ENCODE assay signal across 7 cellular contexts in the genomic region with DNA sequence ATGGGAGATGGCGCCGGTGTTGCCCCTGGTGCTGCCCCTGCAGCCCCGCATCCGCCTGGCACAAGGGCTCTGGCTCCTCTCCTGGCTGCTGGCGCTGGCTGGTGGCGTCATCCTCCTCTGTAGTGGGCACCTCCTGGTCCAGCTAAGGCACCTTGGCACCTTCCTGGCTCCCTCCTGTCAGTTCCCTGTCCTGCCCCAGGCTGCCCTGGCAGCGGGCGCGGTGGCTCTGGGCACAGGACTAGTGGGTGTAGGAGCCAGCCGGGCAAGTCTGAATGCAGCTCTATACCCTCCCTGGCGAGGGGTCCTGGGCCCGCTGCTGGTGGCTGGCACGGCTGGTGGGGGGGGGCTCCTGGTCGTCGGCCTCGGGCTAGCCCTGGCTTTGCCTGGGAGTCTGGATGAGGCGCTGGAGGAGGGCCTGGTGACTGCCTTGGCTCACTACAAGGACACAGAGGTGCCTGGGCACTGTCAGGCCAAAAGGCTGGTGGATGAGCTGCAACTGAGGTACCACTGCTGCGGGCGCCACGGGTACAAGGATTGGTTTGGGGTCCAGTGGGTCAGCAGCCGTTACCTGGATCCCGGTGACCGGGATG. TPM values are rescaled to one million over a fixed set of nuclear protein-coding genes. Genes with fewer than 3 reads are reported as not detected.
DNase-seq lines count a peak whose midpoint lies in the region; ATAC-seq and TF ChIP-seq lines count a peak whose summit lies in the region.

No MANE protein-coding gene starts in this region.

- peaks cover 11% of the 10 kb centered on the region for H4K20me1 ChIP-seq in IMR-90 (ENCODE audit: insufficient read depth, low read length)

- DNase-seq in IMR-90: no peak
- DNase-seq in islet precursor cell: peak; percentile 56
- DNase-seq in NCI-H187 (lab: John Stamatoyannopoulos, UW): no peak
- DNase-seq in HuH-7.5 (ENCODE audit: low spot score): no peak

- no peaks in the 10 kb centered on the region for H3K9me3 ChIP-seq in IMR-90 (ENCODE audit: control insufficient read depth, insufficient read depth, low read length)
- no peaks in the 10 kb centered on the region for H3K9me3 ChIP-seq in subcutaneous abdominal adipose tissue (ENCODE audit: control insufficient read depth in 5 of 5, low read length in 5 of 5)

- H3K14ac ChIP-seq in IMR-90 (replicated peaks; ENCODE audit: low read depth, low read length): no peak overlapping the region

- peak overlapping the region; percentile 56; the same call in 1 of the 2 replicates for H4K91ac ChIP-seq in IMR-90 (ENCODE audit: insufficient read depth, low read depth, low read length)

- peak overlapping the region; percentile 60 for H2BK5ac ChIP-seq in IMR-90 (ENCODE audit: low read depth, low read length, poor library complexity, severe bottlenecking)

- peak overlapping the region; percentile 14; the same call in 1 of the 2 replicates for H3K4me3 ChIP-seq in IMR-90 (ENCODE audit: insufficient read depth, low read depth, low read length)
- H3K4me3 ChIP-seq in subcutaneous abdominal adipose tissue (ENCODE audit: low read depth in 1 of 5, low read length in 5 of 5): peak overlapping the region in 4 of 5 donors; percentile 19 to 87 (median 50)

- H2AK5ac ChIP-seq in IMR-90 (ENCODE audit: low read depth, low read length): peak overlapping the region; percentile 83; the same call in 1 of the 2 replicates

- H3K18ac ChIP-seq in IMR-90 (ENCODE audit: low read depth, low read length): no peak overlapping the region

- no peak overlapping the region; the same call in 2 of the 3 replicates for H2BK15ac ChIP-seq in IMR-90 (ENCODE audit: low read depth, low read length)

- peaks cover 44% of the 10 kb centered on the region for H3K4me1 Mint-ChIP-seq in activated naive CD8-positive, alpha-beta T cell (ENCODE audit: low read depth)

- H3K56ac ChIP-seq in IMR-90 (ENCODE audit: extremely low read depth, insufficient read depth, low read length): no peak overlapping the region

- H3K9me3 Mint-ChIP-seq in activated naive CD8-positive, alpha-beta T cell (ENCODE audit: low read depth): no peaks in the 10 kb centered on the region

- in situ Hi-C loops in IMR-90 (cut with MboI; ENCODE audit: low sequenced_read_pairs): no loop called here

- H2AK9ac ChIP-seq in IMR-90 (replicated peaks; ENCODE audit: low read depth, low read length, poor library complexity): peak overlapping the region; percentile 87

- no TSS peak for BruUV-seq in IMR-90 (replicated peaks; lab: Mats Ljungman, UMichigan)

- H3K27ac ChIP-seq in IMR-90 (ENCODE audit: insufficient read depth, low read length) (peak overlapping the region; percentile 70), subcutaneous abdominal adipose tissue (ENCODE audit: low read depth, low read length) (peak overlapping the region; percentile 93)

- POLR2A ChIA-PET in IMR-90 (lab: Charles Lee; ENCODE audit: unreplicated experiment): no interaction called here

- H2AFZ ChIP-seq in IMR-90 (replicated peaks; ENCODE audit: low read length, poor library complexity): peak overlapping the region; percentile 92

- peak overlapping the region; percentile 58 for H3K4me3 Mint-ChIP-seq in activated naive CD8-positive, alpha-beta T cell

- no peak for TF ChIP-seq RAD21 in IMR-90 (IDR thresholded peaks at IDR 0.05; ENCODE audit: low read length)

- H2BK20ac ChIP-seq in IMR-90 (ENCODE audit: low read depth, low read length): no peak overlapping the region

- H3K4me1 ChIP-seq in IMR-90 (ENCODE audit: control insufficient read depth, insufficient read depth, low read length) (peaks cover 10% of the 10 kb centered on the region), subcutaneous abdominal adipose tissue (ENCODE audit: control insufficient read depth in 5 of 5, insufficient read depth in 5 of 5, low read length in 5 of 5) (peaks cover 5 to 36% (median 27%) of the 10 kb centered on the region in 5 donors)

- no peak overlapping the region; the same call in 1 of the 2 replicates for H2BK120ac ChIP-seq in IMR-90 (ENCODE audit: low read depth, low read length)

- H3K36me3 ChIP-seq in IMR-90 (ENCODE audit: control insufficient read depth, insufficient read depth, low read length) (peaks cover 30% of the 10 kb centered on the region), subcutaneous abdominal adipose tissue (ENCODE audit: control insufficient read depth in 5 of 5, insufficient read depth in 5 of 5, low read length in 5 of 5) (peaks cover 0 to 47% (median 35%) of the 10 kb centered on the region in 5 donors)

- no peak overlapping the region for H3K23ac ChIP-seq in IMR-90 (ENCODE audit: low read depth, low read length)

- no peaks in the 10 kb centered on the region for H3K27me3 ChIP-seq in IMR-90 (ENCODE audit: control insufficient read depth, insufficient read depth, low read length)
- no peaks in the 10 kb centered on the region for H3K27me3 ChIP-seq in subcutaneous abdominal adipose tissue (ENCODE audit: control insufficient read depth in 5 of 5, insufficient read depth in 4 of 5, low read length in 5 of 5)

- TF ChIP-seq POLR2A in IMR-90 (IDR thresholded peaks at IDR 0.05; ENCODE audit: low read depth, low read length): no peak

- intact Hi-C loops in IMR-90 (cut with micrococcal nuclease): loop anchor here (5.0 kb wide), 1 partner anchor 249 kb away; no protein-coding TSS in a partner anchor

- no peaks in the 10 kb centered on the region for H3K27me3 Mint-ChIP-seq in activated naive CD8-positive, alpha-beta T cell

- H3K79me1 ChIP-seq in IMR-90 (ENCODE audit: low read depth in 1 of 2, low read length in 2 of 2): peaks cover 16 to 21% of the 10 kb centered on the region in 2 experiments

- H4K5ac ChIP-seq in IMR-90 (ENCODE audit: low read depth, low read length): peak overlapping the region; percentile 66

- H4K8ac ChIP-seq in IMR-90 (ENCODE audit: low read depth in 2 of 2, low read length in 2 of 2): peak overlapping the region in 1 of 2 experiments; percentile 88; a peak in 2 of 4 replicates

- no peaks in the 10 kb centered on the region for H3K9me1 ChIP-seq in IMR-90 (ENCODE audit: insufficient read depth, low read length)

- H3K9ac ChIP-seq in IMR-90 (ENCODE audit: low read depth, low read length) (no peak overlapping the region), subcutaneous abdominal adipose tissue (ENCODE audit: low read length in 5 of 5) (peak overlapping the region in 4 of 5 donors; percentile 42 to 90 (median 64))

- peak overlapping the region; percentile 64 for H3K4ac ChIP-seq in IMR-90 (ENCODE audit: low read depth, low read length)

- no peak for ATAC-seq in IMR-90 (ENCODE audit: low read depth)
- ATAC-seq in GM21576 (IDR thresholded peaks at IDR 0.05; ENCODE audit: unreplicated experiment): no peak

- 60% methylated on average over 9 of the region's 23 CpGs; no CpG with 5 or more reads in 1 of the 2 experiments for WGBS in IMR-90 (ENCODE audit: extremely low coverage in 2 of 2, insufficient read length in 1 of 2), 2 experiments

- no peak for TF ChIP-seq CTCF in IMR-90 (conservative IDR thresholded peaks at IDR 0.05; ENCODE audit: low read depth, low read length)

- peaks cover 2% of the 10 kb centered on the region for H3K36me3 Mint-ChIP-seq in activated naive CD8-positive, alpha-beta T cell

- dilution Hi-C loops in IMR-90 (cut with HindIII; ENCODE audit: low sequenced_read_pairs, unreplicated experiment): no loop called here

- H3K4me2 ChIP-seq in IMR-90 (ENCODE audit: low read depth, low read length): no peak overlapping the region

- CTCF ChIA-PET in IMR-90 (lab: Yijun Ruan, JAX): interaction anchor here (1.5 kb wide), 1 partner anchor 22 kb away, joined by 3 read pairs; the partner anchor contains the start of gene TUT1

- H3K27ac Mint-ChIP-seq in activated naive CD8-positive, alpha-beta T cell: no peak overlapping the region

TF ChIP-seq in IMR-90, 13 proteins besides CTCF, POLR2A, EP300 and RAD21 (continues in another document):
- TF ChIP-seq RCOR1 (IDR thresholded peaks at IDR 0.05; ENCODE audit: insufficient replicate concordance, low read length): no peak
- no peak for TF ChIP-seq ELK1 (IDR thresholded peaks at IDR 0.05; ENCODE audit: borderline replicate concordance, low read depth, low read length)
- TF ChIP-seq NFE2L2 (IDR thresholded peaks at IDR 0.05; ENCODE audit: low read depth, low read length): no peak
- TF ChIP-seq FOS (IDR thresholded peaks at IDR 0.05; ENCODE audit: low read depth, low read length): no peak
- no peak for TF ChIP-seq MAFK (IDR thresholded peaks at IDR 0.05; ENCODE audit: low read depth, low read length)
- TF ChIP-seq BHLHE40 (IDR thresholded peaks at IDR 0.05; ENCODE audit: low read depth, low read length): no peak
- no peak for TF ChIP-seq SMC3 (IDR thresholded peaks at IDR 0.05; ENCODE audit: low read depth, low read length)

RNA-seq across cellular contexts. Expression of gene ROM1, which starts 0.3 kb away (rescaled TPM):
- 2.2 TPM in 2 replicates for total RNA-seq in IMR-90 (2012; rRNA removed)
- polyA plus RNA-seq in IMR-90 (2012; rRNA removed): 1.7 and 2.5 TPM in 2 replicates
- 3.4 and 3.8 TPM in 2 replicates for polyA plus RNA-seq in IMR-90 (2012; cell fraction: cytosol; rRNA removed)
- polyA plus RNA-seq in IMR-90 (2012; cell fraction: nucleus; rRNA removed; ENCODE audit: low replicate concordance): 2.1 and 3.1 TPM in 2 replicates

RNA-seq across cellular contexts. Expression of gene EML3, which starts 0.8 kb away (rescaled TPM):
- total RNA-seq in IMR-90 (2012; rRNA removed): 4.4 and 5.0 TPM in 2 replicates
- 24.7 and 26.1 TPM in 2 replicates for polyA plus RNA-seq in IMR-90 (2012; rRNA removed)
- polyA plus RNA-seq in IMR-90 (2012; cell fraction: cytosol; rRNA removed): 13.6 and 18.0 TPM in 2 replicates
- 158 and 257 TPM in 2 replicates for polyA plus RNA-seq in IMR-90 (2012; cell fraction: nucleus; rRNA removed; ENCODE audit: low replicate concordance)

RNA-seq across cellular contexts. Expression of gene B3GAT3, which starts 8.4 kb away (rescaled TPM):
- 10.4 and 10.6 TPM in 2 replicates for total RNA-seq in IMR-90 (2012; rRNA removed)
- 38.4 and 51.7 TPM in 2 replicates for polyA plus RNA-seq in IMR-90 (2012; rRNA removed)
- 40.2 and 66.9 TPM in 2 replicates for polyA plus RNA-seq in IMR-90 (2012; cell fraction: cytosol; rRNA removed)
- 32.1 and 121 TPM in 2 replicates for polyA plus RNA-seq in IMR-90 (2012; cell fraction: nucleus; rRNA removed; ENCODE audit: low replicate concordance)

RNA-seq across cellular contexts. Expression of gene MTA2, which starts 11.7 kb away (rescaled TPM):
- total RNA-seq in IMR-90 (2012; rRNA removed): 126 and 136 TPM in 2 replicates
- polyA plus RNA-seq in IMR-90 (2012; rRNA removed): 28.0 and 34.8 TPM in 2 replicates
- polyA plus RNA-seq in IMR-90 (2012; cell fraction: cytosol; rRNA removed): 14.4 and 18.0 TPM in 2 replicates
- polyA plus RNA-seq in IMR-90 (2012; cell fraction: nucleus; rRNA removed; ENCODE audit: low replicate concordance): 35.6 and 60.7 TPM in 2 replicates

RNA-seq across cellular contexts. Expression of gene TUT1, which starts 22.0 kb away (rescaled TPM):
- total RNA-seq in IMR-90 (2012; rRNA removed): 3.3 and 4.3 TPM in 2 replicates
- polyA plus RNA-seq in IMR-90 (2012; rRNA removed): 10.1 TPM in 2 replicates
- polyA plus RNA-seq in IMR-90 (2012; cell fraction: cytosol; rRNA removed): 8.4 and 9.3 TPM in 2 replicates
- 42.6 and 48.7 TPM in 2 replicates for polyA plus RNA-seq in IMR-90 (2012; cell fraction: nucleus; rRNA removed; ENCODE audit: low replicate concordance)
